In the genomic region with DNA sequence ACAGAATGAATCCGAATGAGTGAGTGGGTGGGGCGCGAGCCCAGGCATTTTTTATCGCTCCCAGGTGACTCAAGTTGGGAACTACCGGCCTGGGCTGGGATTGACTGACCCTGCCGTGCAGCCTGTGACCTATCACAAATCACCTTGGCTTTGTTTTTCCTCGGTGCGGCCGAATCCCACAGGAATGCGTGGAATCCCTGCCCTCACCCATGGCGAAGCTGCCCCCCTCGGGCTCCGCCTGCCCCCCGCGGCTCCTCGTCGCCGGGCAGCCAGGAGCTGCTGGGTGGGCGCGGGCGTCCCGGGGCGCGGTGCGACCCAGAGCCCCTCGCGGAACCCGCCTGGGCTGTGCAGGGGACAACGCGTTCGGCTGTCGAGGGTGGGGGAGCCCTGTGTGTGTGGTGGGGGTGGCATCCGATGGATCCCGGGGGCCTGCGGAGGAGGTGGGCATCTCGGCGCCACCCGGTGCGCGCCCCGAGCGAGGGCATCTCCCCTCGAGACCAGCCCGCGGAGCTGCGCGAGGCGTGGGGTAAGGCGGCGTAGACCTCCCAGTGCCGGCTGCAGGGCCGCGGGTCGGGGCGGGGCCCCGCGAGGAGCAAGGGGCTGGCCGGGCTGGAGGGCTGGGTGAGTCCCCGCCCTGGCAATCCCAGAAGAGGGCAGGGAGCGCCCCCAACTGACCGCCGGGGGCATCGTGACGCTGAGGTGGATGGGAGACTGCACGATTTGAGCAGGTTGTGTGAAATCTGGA, we compare ENCODE assay signal across 8 cellular contexts. TPM values are rescaled to one million over a fixed set of nuclear protein-coding genes. Genes with fewer than 3 reads are reported as not detected.
DNase-seq lines count a peak whose midpoint lies in the region; ATAC-seq and TF ChIP-seq lines count a peak whose summit lies in the region.

No MANE protein-coding gene starts in this region.

- peak; percentile 85 for DNase-seq in activated effector memory CD4-positive, alpha-beta T cell treated with anti-CD3 and anti-CD28 coated beads, Interleukin-2, amount 50 U/mL, for 16 hours
- no peak for DNase-seq in activated effector memory CD4-positive, alpha-beta T cell treated with Interleukin-2 at 50 U/mL for 16 hours
- peak; percentile 67 for DNase-seq in NCI-H1694 treated with DMSO at 0.1 percent for 48 hours (lab: John Stamatoyannopoulos, UW)
- DNase-seq in cerebellum (ENCODE audit: low spot score) = peak; percentile 79
- peak; percentile 95 for DNase-seq in kidney tubule cell (ENCODE audit: low spot score)
- DNase-seq in stimulated activated CD4-positive, alpha-beta T cell treated with anti-CD3 and anti-CD28 coated beads, Interleukin-1b, Interleukin-23, amount 100 ng/mL, for 4 hours (ENCODE audit: low read depth in 2 of 2) = peak; percentile 48 to 63

- ATAC-seq in HG02798 (IDR thresholded peaks at IDR 0.05; ENCODE audit: poor library complexity, unreplicated experiment) = peak; percentile 98

- TF ChIP-seq CTCF in WI38 (IDR thresholded peaks at IDR 0.05; ENCODE audit: low read depth, low read length) = peak; percentile 93

- peak overlapping the region; percentile 71 for H3K4me3 ChIP-seq in WI38 (ENCODE audit: low read depth, low read length)

RNA-seq across cellular contexts. Expression of a gene that starts 16.5 kb away (rescaled TPM):
- total RNA-seq in cerebellum = 1.2 TPM

RNA-seq across cellular contexts. Expression of a gene that starts 52.2 kb away (rescaled TPM):
- total RNA-seq in cerebellum = 76.1 TPM
